20 cellular contexts compared by ENCODE assay signal in genomic region chr15:75037685-75038084, GRCh38. TPM values are rescaled to one million over a fixed set of nuclear protein-coding genes. Genes with fewer than 3 reads are reported as not detected.
DNase-seq lines count a peak whose midpoint lies in the region; ATAC-seq and TF ChIP-seq lines count a peak whose summit lies in the region.
"Had no signal": no experiment of that assay in that cellular context is flagged by ENCODE, and none has a peak within 500 bp of the region (broad histone marks: within the 10 kb centered on the region; RNA-seq: fewer than 3 reads in every experiment).

No MANE protein-coding gene starts in this region.

- peak overlapping the region; percentile 21 for H3K4me3 Mint-ChIP-seq in stimulated activated effector memory CD8-positive, alpha-beta T cell treated with anti-CD3 and anti-CD28 coated beads, Interleukin-12 subunit alpha, Interleukin-12 subunit beta, amount 100 ng/mL, for 72 hours
- H3K4me3 Mint-ChIP-seq: IgD-negative memory B cell, T-cell had no signal

- no peaks in the 10 kb centered on the region for H3K27me3 ChIP-seq in PC-3 (ENCODE audit: low read length)
- H3K27me3 ChIP-seq in breast epithelium = no peaks in the 10 kb centered on the region
- no peaks in the 10 kb centered on the region for H3K27me3 ChIP-seq in left lung
- H3K27me3 ChIP-seq: body of pancreas, sigmoid colon had no signal

- no peaks in the 10 kb centered on the region for H4K20me1 ChIP-seq in PC-3 (ENCODE audit: low read length)

- peak overlapping the region; percentile 13; the same call in 1 of the 2 replicates for H3K4me2 ChIP-seq in PC-3 (ENCODE audit: low read length)

- H3K9me3 ChIP-seq in PC-3 (ENCODE audit: low read length) (no peaks in the 10 kb centered on the region), breast epithelium (no peaks in the 10 kb centered on the region), left lung (no peaks in the 10 kb centered on the region)
- H3K9me3 ChIP-seq: body of pancreas, sigmoid colon had no signal

- no peak for TF ChIP-seq POLR2A in breast epithelium (IDR thresholded peaks at IDR 0.05)

- no peaks in the 10 kb centered on the region for H3F3A ChIP-seq in PC-3 (ENCODE audit: low read length, unreplicated experiment)

- H3K4me3 ChIP-seq in PC-3 (ENCODE audit: low read length) = no peak overlapping the region
- H3K4me3 ChIP-seq in breast epithelium = no peak overlapping the region
- H3K4me3 ChIP-seq in left lung = no peak overlapping the region
- H3K4me3 ChIP-seq: body of pancreas, sigmoid colon had no signal

- H3K9me2 ChIP-seq in PC-3 (replicated peaks; ENCODE audit: low read length) = no peaks in the 10 kb centered on the region

- H2AFZ ChIP-seq in PC-3 (ENCODE audit: low read length) = no peak overlapping the region

- intact Hi-C loops in PC-3 (cut with micrococcal nuclease) (no loop called here), breast epithelium (cut with DNase I; ENCODE audit: low total_unique reads) (no loop called here), cardiac septum (cut with DNase I) (no loop called here), left lung (cut with DNase I) (loop anchor here in 1 of 2 donors (10.0 kb wide), 1 partner anchor 167 kb away; the partner anchor contains the start of gene C15orf39)

- 0 out of 2 replicates have a peak, but pooled peaks cover 5% of the 10 kb centered on the region for H3K36me3 ChIP-seq in PC-3 (ENCODE audit: low read depth, low read length)
- no peaks in the 10 kb centered on the region for H3K36me3 ChIP-seq in breast epithelium
- H3K36me3 ChIP-seq in left lung = no peaks in the 10 kb centered on the region
- H3K36me3 ChIP-seq: sigmoid colon had no signal

- 0 out of 2 replicates have a peak, but pooled peaks cover 10% of the 10 kb centered on the region for H3K79me2 ChIP-seq in PC-3 (ENCODE audit: low read length)

- H3K4me1 Mint-ChIP-seq in stimulated activated effector memory CD8-positive, alpha-beta T cell treated with anti-CD3 and anti-CD28 coated beads, Interleukin-12 subunit alpha, Interleukin-12 subunit beta, amount 100 ng/mL, for 72 hours = peaks cover 50% of the 10 kb centered on the region

- no peak overlapping the region for H3K27ac ChIP-seq in PC-3 (ENCODE audit: low read length)
- peak overlapping the region; percentile 16 to 78 for H3K27ac ChIP-seq in breast epithelium
- no peak overlapping the region for H3K27ac ChIP-seq in left lung
- H3K27ac ChIP-seq: body of pancreas, sigmoid colon had no signal

- BruUV-seq in PC-3 (replicated peaks; lab: Mats Ljungman, UMichigan) = no TSS peak

- H3K9me3 Mint-ChIP-seq in stimulated activated effector memory CD8-positive, alpha-beta T cell treated with anti-CD3 and anti-CD28 coated beads, Interleukin-12 subunit alpha, Interleukin-12 subunit beta, amount 100 ng/mL, for 72 hours = no peaks in the 10 kb centered on the region
- H3K9me3 Mint-ChIP-seq: IgD-negative memory B cell, T-cell had no signal

- H3K9ac ChIP-seq in PC-3 (ENCODE audit: low read length) = no peak overlapping the region

- peak; percentile 22 for DNase-seq in SKM-1 treated with dmso at 0.1 percent for 144 hours (lab: John Stamatoyannopoulos, UW; ENCODE audit: unreplicated experiment)
- no peak for DNase-seq in SKM-1 (lab: John Stamatoyannopoulos, UW; ENCODE audit: unreplicated experiment)
- DNase-seq in PC-3 = no peak
- no peak for DNase-seq in breast epithelium (ENCODE audit: low spot score in 2 of 2)
- DNase-seq in stimulated activated effector memory CD8-positive, alpha-beta T cell treated with anti-CD3 and anti-CD28 coated beads, Interleukin-12 subunit alpha, Interleukin-12 subunit beta, amount 100 ng/mL, for 72 hours (ENCODE audit: low spot score in 2 of 2) = no peak
- DNase-seq in cardiac septum (ENCODE audit: low spot score) = no peak
- DNase-seq in HK-2 (ENCODE audit: unreplicated experiment) = no peak
- no peak for DNase-seq in left lung
- DNase-seq: ACHN; activated CD4-positive, CD25-positive, alpha-beta regulatory T cell treated with anti-CD3 and anti-CD28 coated beads, Interleukin-2, amount 50 U/mL, for 72 hours; activated effector memory CD4-positive, alpha-beta T cell treated with Interleukin-2 at 50 U/mL for 16 hours; body of pancreas; Calu3; mesendoderm; NCI-H1436 treated with DMSO at 0.1 percent for 48 hours; NCI-H524; sigmoid colon; stimulated activated CD4-positive, alpha-beta T cell treated with anti-CD3 and anti-CD28 coated beads, Interleukin-4, amount 100 ng/mL, for 24 hours; T-cell had no signal

- POLR2A ChIA-PET in PC-3 (lab: Charles Lee; ENCODE audit: unreplicated experiment) = no interaction called here

- H3K4me1 ChIP-seq in PC-3 (ENCODE audit: insufficient read depth, low read length) = peaks cover 32% of the 10 kb centered on the region
- peaks cover 0 to 1% of the 10 kb centered on the region in 2 donors for H3K4me1 ChIP-seq in breast epithelium
- H3K4me1 ChIP-seq in left lung = peaks cover under 1 to 42% of the 10 kb centered on the region in 2 donors

- no peak for TF ChIP-seq CTCF in PC-3 (conservative IDR thresholded peaks at IDR 0.05; ENCODE audit: low read depth, low read length)
- TF ChIP-seq CTCF in breast epithelium (IDR thresholded peaks at IDR 0.05) = no peak
- TF ChIP-seq CTCF in left lung (IDR thresholded peaks at IDR 0.05) = no peak

- ATAC-seq in PC-3 (no peak), left lung (no peak)
- ATAC-seq in stimulated activated effector memory CD8-positive, alpha-beta T cell treated with anti-CD3 and anti-CD28 coated beads, Interleukin-12 subunit alpha, Interleukin-12 subunit beta, amount 100 ng/mL, for 72 hours = peak; percentile 87
- ATAC-seq: body of pancreas, T-cell had no signal

- CTCF ChIA-PET in PC-3 (lab: Charles Lee) = no interaction called here

- H3K36me3 Mint-ChIP-seq in stimulated activated effector memory CD8-positive, alpha-beta T cell treated with anti-CD3 and anti-CD28 coated beads, Interleukin-12 subunit alpha, Interleukin-12 subunit beta, amount 100 ng/mL, for 72 hours = peaks cover 21% of the 10 kb centered on the region

- H3K27ac Mint-ChIP-seq in stimulated activated effector memory CD8-positive, alpha-beta T cell treated with anti-CD3 and anti-CD28 coated beads, Interleukin-12 subunit alpha, Interleukin-12 subunit beta, amount 100 ng/mL, for 72 hours = peak overlapping the region; percentile 13

RNA-seq across cellular contexts. Expression of gene PPCDC, which starts 14.3 kb away (rescaled TPM):
- 31.0 and 31.5 TPM in 2 replicates for total RNA-seq in PC-3 (2014; rRNA removed)
- 10 to 100 TPM; 17.3 to 19.0 (median 18.9) TPM for total RNA-seq in breast epithelium
- 7.2 TPM for total RNA-seq in cardiac septum
- 10 to 100 TPM; 13.2 to 14.1 TPM for total RNA-seq in left lung

RNA-seq across cellular contexts. Expression of gene SCAMP5, which starts 42.3 kb away (rescaled TPM):
- 7.0 and 9.0 TPM in 2 replicates for total RNA-seq in PC-3 (2014; rRNA removed)
- total RNA-seq in breast epithelium = 1 to 10 TPM; 2.2 to 7.5 (median 4.5) TPM
- 3.6 TPM for total RNA-seq in cardiac septum
- 10 to 100 TPM in 1 of 2 donors, 1 to 10 TPM in 1; 1.9 to 20.1 TPM for total RNA-seq in left lung

Comparison
In these comparisons a context has a peak if more than half of its experiments do, and no peak if none do; other contexts are left out.
1. H3K27ac ChIP-seq: peak in breast epithelium (2 of 2); none in PC-3 (single experiment) and left lung (0 of 2).